In the genomic region with DNA sequence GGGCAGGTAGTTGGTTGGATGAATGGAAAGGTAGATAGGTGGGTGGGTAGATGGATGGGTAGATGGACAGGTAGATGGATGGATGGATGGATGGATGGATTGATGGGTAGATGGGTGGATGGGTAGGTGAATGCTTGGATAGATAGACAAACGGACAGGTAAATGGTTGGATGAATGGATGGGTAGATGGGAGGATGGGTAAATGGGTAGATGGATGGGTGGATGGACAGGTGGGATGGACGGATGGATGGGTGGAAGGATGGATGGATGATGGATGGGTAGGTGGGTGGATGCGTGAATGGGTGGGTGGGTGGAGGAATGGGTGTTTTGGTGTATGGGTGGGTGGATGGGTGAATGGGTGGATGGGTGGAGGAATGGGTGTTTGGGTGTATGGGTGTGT, we compare ENCODE assay signal across 18 cellular contexts. TPM values are rescaled to one million over a fixed set of nuclear protein-coding genes. Genes with fewer than 3 reads are reported as not detected.
DNase-seq lines count a peak whose midpoint lies in the region; ATAC-seq, FAIRE-seq and TF ChIP-seq lines count a peak whose summit lies in the region.
"Had no signal": no experiment of that assay in that cellular context is flagged by ENCODE, and none has a peak within 500 bp of the region (broad histone marks: within the 10 kb centered on the region; RNA-seq: fewer than 3 reads in every experiment).

No MANE protein-coding gene starts in this region.

- no peak overlapping the region for H2AFZ ChIP-seq in GM12878 (ENCODE audit: control insufficient read depth, low read depth, low read length)
- no peak overlapping the region for H2AFZ ChIP-seq in mammary epithelial cell (ENCODE audit: low read depth, low read length)

- no peak for TF ChIP-seq RAD21 in GM12878 (IDR thresholded peaks at IDR 0.05; ENCODE audit: insufficient read depth, low read depth, low read length)

- ATAC-seq in Right ventricle myocardium inferior, result peak; percentile 8
- no peak for ATAC-seq in Right ventricle myocardium superior (ENCODE audit: poor library complexity)
- no peak for ATAC-seq in GM12878
- ATAC-seq: A549 had no signal

- POLR2A ChIA-PET in GM12878 (lab: Charles Lee), result no interaction called here

- TF ChIP-seq CTCF in GM12878 (IDR thresholded peaks at IDR 0.05 in 2 of 3, conservative IDR thresholded peaks at IDR 0.05 in 1 of 3; ENCODE audit: control insufficient read depth in 2 of 3, extremely low read depth in 1 of 3, insufficient read depth in 1 of 3, low read depth in 3 of 3, low read length in 3 of 3) (no peak), WERI-Rb-1 (IDR thresholded peaks at IDR 0.05; ENCODE audit: low read depth, low read length) (no peak), mammary epithelial cell (conservative IDR thresholded peaks at IDR 0.05 in 1 of 2, IDR thresholded peaks at IDR 0.05 in 1 of 2; ENCODE audit: extremely low read depth in 1 of 2, insufficient read depth in 1 of 2, low read depth in 1 of 2, low read length in 2 of 2) (no peak)

- H3K9ac ChIP-seq in GM12878 (ENCODE audit: control insufficient read depth, insufficient read depth, low read length) (no peak overlapping the region), mammary epithelial cell (ENCODE audit: insufficient read depth, low read length) (no peak overlapping the region)

- CTCF ChIA-PET in GM12878 (lab: Yijun Ruan, JAX) (no interaction called here), mammary epithelial cell (lab: Charles Lee; ENCODE audit: low non-redundant PET) (no interaction called here)

- no TSS peak for BruUV-seq in GM12878 (replicated peaks; lab: Mats Ljungman, UMichigan)
- no TSS peak for BruUV-seq in mammary epithelial cell (replicated peaks; lab: Mats Ljungman, UMichigan)

- no peaks in the 10 kb centered on the region for H3K36me3 ChIP-seq in GM12878 (ENCODE audit: control insufficient read depth in 2 of 2, insufficient read depth in 2 of 2, low read length in 1 of 2)
- no peaks in the 10 kb centered on the region for H3K36me3 ChIP-seq in WERI-Rb-1
- H3K36me3 ChIP-seq in mammary epithelial cell (ENCODE audit: insufficient read depth, low read length), result no peaks in the 10 kb centered on the region
- H3K36me3 ChIP-seq: HAP-1 had no signal

- SMC1A ChIA-PET in GM12878 (lab: Charles Lee; ENCODE audit: uncharacterized antibody, unreplicated experiment), result no interaction called here

- intact Hi-C loops in Right ventricle myocardium inferior (cut with DNase I), result no loop called here
- intact Hi-C loops in Right ventricle myocardium superior (cut with DNase I), result no loop called here
- intact Hi-C loops in GM12878 (cut with micrococcal nuclease; ENCODE audit: unreplicated experiment), result no loop called here
- intact Hi-C loops in posterior vena cava (cut with DNase I), result no loop called here
- intact Hi-C loops in mammary epithelial cell (cut with micrococcal nuclease), result no loop called here

- H3K9me3 ChIP-seq in GM12878 (replicated peaks; ENCODE audit: control insufficient read depth, insufficient read depth, low read length), result no peaks in the 10 kb centered on the region
- no peaks in the 10 kb centered on the region for H3K9me3 ChIP-seq in WERI-Rb-1 (ENCODE audit: severe bottlenecking)
- no peaks in the 10 kb centered on the region for H3K9me3 ChIP-seq in mammary epithelial cell (replicated peaks; ENCODE audit: insufficient read depth, low read length)
- H3K9me3 ChIP-seq: A549, HAP-1 had no signal

- no peaks in the 10 kb centered on the region for H4K20me1 ChIP-seq in GM12878 (ENCODE audit: control insufficient read depth, insufficient read depth)
- no peaks in the 10 kb centered on the region for H4K20me1 ChIP-seq in mammary epithelial cell (ENCODE audit: insufficient read depth, low read length)

- peaks cover 0 to 1% of the 10 kb centered on the region in 2 experiments; a peak in 2 of 4 replicates for H3K27me3 ChIP-seq in GM12878 (replicated peaks in 1 of 2; ENCODE audit: control insufficient read depth in 2 of 2, insufficient read depth in 2 of 2, low read length in 1 of 2)
- no peaks in the 10 kb centered on the region for H3K27me3 ChIP-seq in WERI-Rb-1 (ENCODE audit: insufficient read depth, low read depth, severe bottlenecking)
- H3K27me3 ChIP-seq in mammary epithelial cell (ENCODE audit: insufficient read depth, low read length), result no peaks in the 10 kb centered on the region

- no peaks in the 10 kb centered on the region for H3K4me1 ChIP-seq in GM12878 (ENCODE audit: control insufficient read depth, insufficient read depth, low read length)
- H3K4me1 ChIP-seq in mammary epithelial cell (ENCODE audit: insufficient read depth, low read length), result peaks cover 9% of the 10 kb centered on the region
- H3K4me1 ChIP-seq: A549, HAP-1 had no signal

- in situ Hi-C loops in GM12878 (cut with MboI), result no loop called here
- in situ Hi-C loops in mammary epithelial cell (cut with MboI; ENCODE audit: low sequenced_read_pairs in 2 of 2), result no loop called here

- WGBS in GM12878 (ENCODE audit: insufficient coverage, insufficient replicate concordance, low lambda C conversion rate, missing lambda C conversion rate), result 13% methylated on average over 3 of the region's 3 CpGs
- 87% methylated on average over 3 of the region's 3 CpGs for WGBS in mammary epithelial cell (ENCODE audit: low coverage, missing lambda C conversion rate)

- no peak for FAIRE-seq in GM12878 (lab: Jason Lieb, UNC)
- FAIRE-seq: A549 had no signal

- H3K79me2 ChIP-seq in GM12878 (ENCODE audit: control insufficient read depth, insufficient read depth, low read length) (no peaks in the 10 kb centered on the region), mammary epithelial cell (ENCODE audit: insufficient read depth, low read length) (no peaks in the 10 kb centered on the region)

- RAD21 ChIA-PET in GM12878 (lab: Charles Lee; ENCODE audit: unreplicated experiment), result no interaction called here

- TF ChIP-seq POLR2A in GM12878 (IDR thresholded peaks at IDR 0.05; ENCODE audit: low read depth, low read length), result no peak

- dilution Hi-C loops in mammary epithelial cell (cut with HindIII; ENCODE audit: low sequenced_read_pairs), result no loop called here

- no peak for DNase-seq in Right ventricle myocardium inferior (ENCODE audit: missing footprints)
- DNase-seq in Right ventricle myocardium superior, result no peak
- no peak for DNase-seq in GM12878 (ENCODE audit: low read depth, low spot score)
- DNase-seq in posterior vena cava (ENCODE audit: low spot score), result peak; percentile 11
- DNase-seq in foreskin melanocyte, result no peak
- no peak for DNase-seq in WERI-Rb-1
- DNase-seq in mammary epithelial cell, result no peak
- DNase-seq: AML-193; CD4-positive, alpha-beta memory T cell; DMS153; DMS79 treated with DMSO at 0.1 percent for 48 hours; GF-D8; GOT3 had no signal

- H3K27ac ChIP-seq in GM12878 (ENCODE audit: control insufficient read depth, insufficient read depth), result no peak overlapping the region
- no peak overlapping the region for H3K27ac ChIP-seq in WERI-Rb-1
- no peak overlapping the region for H3K27ac ChIP-seq in mammary epithelial cell (ENCODE audit: insufficient read depth, low read depth, low read length)
- H3K27ac ChIP-seq: 22Rv1, A549, C4-2B had no signal

- H3K4me3 ChIP-seq in GM12878 (no peak overlapping the region), WERI-Rb-1 (ENCODE audit: low read depth, low read length) (no peak overlapping the region), mammary epithelial cell (replicated peaks in 1 of 3; ENCODE audit: insufficient read depth in 1 of 3, low read depth in 2 of 3, low read length in 3 of 3) (no peak overlapping the region)
- H3K4me3 ChIP-seq: A549, HAP-1 had no signal

- no peak for TF ChIP-seq EP300 in GM12878 (IDR thresholded peaks at IDR 0.05; ENCODE audit: borderline replicate concordance in 1 of 2, control insufficient read depth in 1 of 2, low read depth in 2 of 2, low read length in 2 of 2)

- H3K4me2 ChIP-seq in GM12878 (ENCODE audit: control insufficient read depth, insufficient read depth), result no peak overlapping the region
- H3K4me2 ChIP-seq in mammary epithelial cell (ENCODE audit: insufficient read depth, low read depth, low read length), result no peak overlapping the region
- H3K4me2 ChIP-seq: A549 had no signal

RNA-seq across cellular contexts. Expression of a gene that starts 50.1 kb away (rescaled TPM):
- 12.9 TPM for total RNA-seq in Right ventricle myocardium inferior
- 10.7 TPM for total RNA-seq in Right ventricle myocardium superior
- 0.06 TPM in 1 of 2 replicates, not detected in the other for total RNA-seq in GM12878 (2013; cell fraction: nucleolus; rRNA removed)
- total RNA-seq in GM12878 (2014; rRNA removed), result 0.06 and 0.16 TPM in 2 replicates
- 0.05 and 0.09 TPM in 2 replicates for total RNA-seq in GM12878 (2014; rRNA removed; fragmentation: Illumina TruSeq; extraction: Trizol)
- 0.10 and 0.13 TPM in 2 replicates for total RNA-seq in GM12878 (2021)
- polyA plus RNA-seq in GM12878 (2011; ENCODE audit: low read depth), result 0.04 TPM
- 0.27 and 0.53 TPM in 2 replicates for polyA plus RNA-seq in GM12878 (2011; rRNA removed)
- 0.18 and 0.22 TPM in 2 replicates for polyA plus RNA-seq in GM12878 (2011; cell fraction: cytosol; rRNA removed)
- polyA plus RNA-seq in GM12878 (2011; cell fraction: nucleus; rRNA removed), result 0.46 and 0.76 TPM in 2 replicates
- polyA plus RNA-seq in GM12878 (2012), result 0.04 TPM in 1 of 2 replicates, not detected in the other
- polyA plus RNA-seq in GM12878 (2014; fragmentation: Illumina TruSeq; extraction: Trizol), result 0.06 and 0.08 TPM in 2 replicates
- under 1 TPM in 1 of 2 experiments, not detected in 1; 0.05 TPM for polyA plus RNA-seq in GM12878 (2014; fragmentation: Nextera tagmentation; extraction: Ambion mirVana)
- not detected in 2 replicates for polyA plus RNA-seq in GM12878 (2014; rRNA removed)
- not detected for polyA plus RNA-seq in GM12878 (2016; fragmentation: Nextera tagmentation; extraction: Ambion mirVana)
- polyA minus RNA-seq in GM12878 (2011; rRNA and poly(A)+ RNA removed), result 0.15 and 1.6 TPM in 2 replicates
- 0.40 and 0.42 TPM in 2 replicates for polyA minus RNA-seq in GM12878 (2011; cell fraction: cytosol; rRNA and poly(A)+ RNA removed)
- 0.19 and 0.36 TPM in 2 replicates for polyA minus RNA-seq in GM12878 (2011; cell fraction: nucleus; rRNA and poly(A)+ RNA removed)
- 10 to 100 TPM; 28.1 to 31.3 TPM for total RNA-seq in posterior vena cava
- total RNA-seq in mammary epithelial cell, result 100 to 1,000 TPM in 1 of 2 donors, 10 to 100 TPM in 1; 40.8 to 137 TPM
- 56.4 TPM for polyA plus RNA-seq in mammary epithelial cell
- 60.0 TPM for polyA minus RNA-seq in mammary epithelial cell
- total RNA-seq: CD4-positive, alpha-beta memory T cell had no signal
- polyA plus RNA-seq: CD4-positive, alpha-beta memory T cell; IgD-negative memory B cell had no signal

Comparison
In these comparisons a context has a peak if more than half of its experiments do, and no peak if none do; other contexts are left out.
1. RNA of a gene that starts 50.1 kb away (total RNA-seq): 40.8 to 137 TPM in mammary epithelial cell, 28.1 to 31.3 TPM in posterior vena cava, 12.9 TPM in Right ventricle myocardium inferior (single experiment) and 10.7 TPM in Right ventricle myocardium superior (single experiment); 0.05 to 0.16 TPM in GM12878; every median in the first group is over 10 times any median in the second.